In the genomic region with DNA sequence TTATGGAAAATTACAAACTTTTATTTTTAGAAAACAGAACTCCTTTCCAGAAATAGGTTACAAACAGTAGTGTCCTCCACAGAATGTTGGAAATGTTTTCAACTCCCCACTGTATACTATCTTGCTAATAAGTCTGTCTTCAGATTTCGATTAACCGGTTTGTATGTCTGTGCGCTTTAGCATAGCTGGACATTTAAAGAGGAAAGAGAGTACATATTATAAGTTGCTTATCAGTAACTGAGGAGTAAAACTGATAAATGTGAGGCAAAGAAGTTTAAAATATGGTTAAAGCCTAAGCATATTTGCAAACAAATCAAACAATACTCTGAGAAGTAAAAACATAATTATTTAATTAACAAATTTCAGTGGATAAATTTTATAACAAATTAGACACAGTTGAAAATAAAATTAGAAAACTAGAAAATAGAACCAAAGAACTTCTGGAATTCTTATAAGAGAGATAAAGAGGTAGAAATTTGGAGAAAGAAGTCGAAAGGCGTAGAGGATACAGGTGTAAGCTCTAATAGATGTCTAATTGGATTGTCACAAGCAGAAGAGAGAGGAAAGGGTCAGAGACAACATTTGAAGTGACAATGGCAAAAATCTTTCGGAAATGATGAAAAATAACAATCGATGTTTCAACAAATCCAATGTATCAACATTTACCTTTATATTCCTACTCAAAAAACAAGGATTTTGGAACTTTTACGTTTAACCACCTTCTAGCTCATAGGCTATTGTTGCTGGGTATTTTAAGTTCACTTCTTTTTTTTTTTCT, we compare ENCODE assay signal across 1 cellular context.
TF ChIP-seq lines count a peak whose summit lies in the region.

No MANE protein-coding gene starts in this region.

TF ChIP-seq in IMR-90, 13 proteins besides CTCF, POLR2A, EP300 and RAD21 (continued from another document):
- TF ChIP-seq, protein P1, sequence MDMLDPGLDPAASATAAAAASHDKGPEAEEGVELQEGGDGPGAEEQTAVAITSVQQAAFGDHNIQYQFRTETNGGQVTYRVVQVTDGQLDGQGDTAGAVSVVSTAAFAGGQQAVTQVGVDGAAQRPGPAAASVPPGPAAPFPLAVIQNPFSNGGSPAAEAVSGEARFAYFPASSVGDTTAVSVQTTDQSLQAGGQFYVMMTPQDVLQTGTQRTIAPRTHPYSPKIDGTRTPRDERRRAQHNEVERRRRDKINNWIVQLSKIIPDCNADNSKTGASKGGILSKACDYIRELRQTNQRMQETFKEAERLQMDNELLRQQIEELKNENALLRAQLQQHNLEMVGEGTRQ (IDR thresholded peaks at IDR 0.05; ENCODE audit: low read depth, low read length): no peak
- TF ChIP-seq FOS (IDR thresholded peaks at IDR 0.05; ENCODE audit: low read depth, low read length): no peak
- no peak for TF ChIP-seq SMC3 (IDR thresholded peaks at IDR 0.05; ENCODE audit: low read depth, low read length)
- no peak for TF ChIP-seq RFX5 (IDR thresholded peaks at IDR 0.05; ENCODE audit: low read depth, low read length)
- no peak for TF ChIP-seq MAFK (IDR thresholded peaks at IDR 0.05; ENCODE audit: low read depth, low read length)
- no peak for TF ChIP-seq CEBPB (IDR thresholded peaks at IDR 0.05; ENCODE audit: low read depth, low read length)
- no peak for TF ChIP-seq MAZ (IDR thresholded peaks at IDR 0.05; ENCODE audit: borderline replicate concordance, low read depth, low read length)
- TF ChIP-seq, protein P2, sequence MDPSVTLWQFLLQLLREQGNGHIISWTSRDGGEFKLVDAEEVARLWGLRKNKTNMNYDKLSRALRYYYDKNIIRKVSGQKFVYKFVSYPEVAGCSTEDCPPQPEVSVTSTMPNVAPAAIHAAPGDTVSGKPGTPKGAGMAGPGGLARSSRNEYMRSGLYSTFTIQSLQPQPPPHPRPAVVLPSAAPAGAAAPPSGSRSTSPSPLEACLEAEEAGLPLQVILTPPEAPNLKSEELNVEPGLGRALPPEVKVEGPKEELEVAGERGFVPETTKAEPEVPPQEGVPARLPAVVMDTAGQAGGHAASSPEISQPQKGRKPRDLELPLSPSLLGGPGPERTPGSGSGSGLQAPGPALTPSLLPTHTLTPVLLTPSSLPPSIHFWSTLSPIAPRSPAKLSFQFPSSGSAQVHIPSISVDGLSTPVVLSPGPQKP (IDR thresholded peaks at IDR 0.05; ENCODE audit: borderline replicate concordance, low read depth, low read length): no peak
- TF ChIP-seq CHD1 (IDR thresholded peaks at IDR 0.05; ENCODE audit: low read depth, low read length): no peak
- TF ChIP-seq RCOR1 (IDR thresholded peaks at IDR 0.05; ENCODE audit: insufficient replicate concordance, low read length): no peak
